ENCODE assay signal across 11 cellular contexts in genomic region chr9:98425079-98425478, GRCh38.
"Had no signal": no experiment of that assay in that cellular context is flagged by ENCODE, and none has a peak within 500 bp of the region (broad histone marks: within the 10 kb centered on the region; RNA-seq: fewer than 3 reads in every experiment).

No MANE protein-coding gene starts in this region.

- H3K9me3 Mint-ChIP-seq: H9, HFFc6 had no signal

- H3K4me3 Mint-ChIP-seq: GM23338, H9, HFFc6 had no signal

- H3K27ac ChIP-seq: GM23248 had no signal

- H3K4me1 Mint-ChIP-seq: GM23338, H9 had no signal

- H3K9me3 ChIP-seq: HAP-1 had no signal

- H3K9ac ChIP-seq: GM23248 had no signal

- H3K4me3 ChIP-seq: GM23248, GM23338, HAP-1 had no signal

- ATAC-seq: GM23338, HCT116 had no signal

- H3K4me1 ChIP-seq: HAP-1 had no signal

- DNase-seq: GM23248, GOT3, H7, H9, HCEC 1CT, HFFc6 had no signal

- H2AFZ ChIP-seq: GM23248, GM23338 had no signal

- H3K4me2 ChIP-seq: GM23338 had no signal

- H3K27ac Mint-ChIP-seq: GM23338, H9, HFFc6 had no signal

- FAIRE-seq: H1, H54 had no signal

- H3K36me3 ChIP-seq: HAP-1 had no signal
